ENCODE assay signal across 1 cellular context in the genomic region with DNA sequence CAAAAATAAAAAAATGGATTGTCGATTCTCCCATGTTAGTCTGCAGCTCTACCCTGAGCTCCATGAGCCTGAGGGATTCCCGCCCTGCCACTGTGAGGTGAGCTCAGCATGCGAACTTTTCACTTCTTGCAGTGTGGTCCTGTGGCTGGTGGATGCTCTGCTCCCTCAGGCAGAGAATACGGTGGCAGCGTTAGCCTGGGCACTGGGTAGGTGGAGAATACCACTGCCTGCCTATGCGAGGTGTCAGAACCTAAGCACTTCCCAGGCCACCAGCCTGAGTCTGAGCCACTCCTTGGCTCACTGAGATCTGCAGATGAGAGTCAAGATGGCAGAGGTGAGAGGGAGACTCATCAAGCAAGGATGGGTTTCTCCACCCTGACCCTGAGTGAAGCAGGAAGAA.
TF ChIP-seq lines count a peak whose summit lies in the region.

No MANE protein-coding gene starts in this region.

TF ChIP-seq in IMR-90, 13 proteins besides CTCF, POLR2A, EP300 and RAD21 (continued from another document):
- TF ChIP-seq CEBPB (IDR thresholded peaks at IDR 0.05; ENCODE audit: low read depth, low read length) = no peak
- TF ChIP-seq RCOR1 (IDR thresholded peaks at IDR 0.05; ENCODE audit: insufficient replicate concordance, low read length) = no peak
- TF ChIP-seq, protein P1, sequence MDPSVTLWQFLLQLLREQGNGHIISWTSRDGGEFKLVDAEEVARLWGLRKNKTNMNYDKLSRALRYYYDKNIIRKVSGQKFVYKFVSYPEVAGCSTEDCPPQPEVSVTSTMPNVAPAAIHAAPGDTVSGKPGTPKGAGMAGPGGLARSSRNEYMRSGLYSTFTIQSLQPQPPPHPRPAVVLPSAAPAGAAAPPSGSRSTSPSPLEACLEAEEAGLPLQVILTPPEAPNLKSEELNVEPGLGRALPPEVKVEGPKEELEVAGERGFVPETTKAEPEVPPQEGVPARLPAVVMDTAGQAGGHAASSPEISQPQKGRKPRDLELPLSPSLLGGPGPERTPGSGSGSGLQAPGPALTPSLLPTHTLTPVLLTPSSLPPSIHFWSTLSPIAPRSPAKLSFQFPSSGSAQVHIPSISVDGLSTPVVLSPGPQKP (IDR thresholded peaks at IDR 0.05; ENCODE audit: borderline replicate concordance, low read depth, low read length) = no peak
- no peak for TF ChIP-seq BHLHE40 (IDR thresholded peaks at IDR 0.05; ENCODE audit: low read depth, low read length)
